23 cellular contexts compared by ENCODE assay signal in the genomic region with DNA sequence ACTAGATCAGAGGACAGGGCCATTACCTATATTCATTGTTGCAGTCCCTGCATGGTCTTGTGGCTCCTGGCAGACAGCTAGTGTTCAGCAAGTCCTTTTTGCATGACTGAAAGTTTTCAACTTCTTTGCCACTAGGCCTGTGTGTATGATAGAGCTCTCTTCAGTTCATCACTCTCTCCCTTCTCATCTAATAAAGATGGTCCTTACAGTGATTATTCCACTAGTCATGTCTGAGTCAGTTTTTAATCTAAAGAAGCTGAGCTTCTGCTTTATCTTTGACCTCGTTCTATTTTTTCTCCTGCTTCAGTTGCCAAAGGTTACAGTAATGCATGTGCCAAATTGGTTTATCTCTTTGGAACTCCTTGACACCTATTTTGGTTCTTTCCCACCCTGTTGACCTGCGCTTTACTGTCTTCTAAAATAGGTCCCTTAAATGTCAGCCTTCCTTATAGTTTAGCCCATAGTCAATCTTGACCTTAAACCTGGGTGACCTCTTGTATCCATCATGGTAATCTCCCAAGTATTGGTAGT. TPM values are rescaled to one million over a fixed set of nuclear protein-coding genes. Genes with fewer than 3 reads are reported as not detected.
"Had no signal": no experiment of that assay in that cellular context is flagged by ENCODE, and none has a peak within 500 bp of the region (broad histone marks: within the 10 kb centered on the region; RNA-seq: fewer than 3 reads in every experiment).

No MANE protein-coding gene starts in this region.

- H3K27ac ChIP-seq: dorsolateral prefrontal cortex, gastrocnemius medialis, neutrophil, pancreas, sigmoid colon, stomach, thyroid gland, vagina had no signal

- H3K9me3 Mint-ChIP-seq: mesothelial cell of epicardium; natural killer cell treated with Interleukin-12 subunit alpha and Interleukin-12 subunit beta and Interleukin-15 and Interleukin-18, amount 100 ng/mL, for 72 hours; neural crest cell; stimulated activated effector memory CD8-positive, alpha-beta T cell treated with anti-CD3 and anti-CD28 coated beads, Interleukin-12 subunit alpha, Interleukin-12 subunit beta, amount 100 ng/mL, for 72 hours had no signal

- ATAC-seq: gastrocnemius medialis; mucosa of descending colon; natural killer cell treated with Interleukin-12 subunit alpha and Interleukin-12 subunit beta and Interleukin-15 and Interleukin-18, amount 100 ng/mL, for 72 hours; pancreas; stimulated activated effector memory CD8-positive, alpha-beta T cell treated with anti-CD3 and anti-CD28 coated beads, Interleukin-12 subunit alpha, Interleukin-12 subunit beta, amount 100 ng/mL, for 72 hours had no signal

- H3K36me3 ChIP-seq: gastrocnemius medialis, neutrophil, pancreas, sigmoid colon, stomach, thyroid gland, vagina had no signal

- H3K4me3 ChIP-seq: dorsolateral prefrontal cortex, gastrocnemius medialis, mucosa of descending colon, pancreas, sigmoid colon, stomach, thyroid gland, vagina had no signal

- H3K4me3 Mint-ChIP-seq: mesothelial cell of epicardium; naive B cell; natural killer cell treated with Interleukin-12 subunit alpha and Interleukin-12 subunit beta and Interleukin-15 and Interleukin-18, amount 100 ng/mL, for 72 hours; neural crest cell; stimulated activated effector memory CD8-positive, alpha-beta T cell treated with anti-CD3 and anti-CD28 coated beads, Interleukin-12 subunit alpha, Interleukin-12 subunit beta, amount 100 ng/mL, for 72 hours had no signal

- H3K4me1 ChIP-seq: gastrocnemius medialis, sigmoid colon had no signal

- H3K27me3 ChIP-seq: dorsolateral prefrontal cortex, pancreas, thyroid gland, vagina had no signal

- H3K9me3 ChIP-seq: gastrocnemius medialis, mucosa of descending colon, neutrophil, pancreas, sigmoid colon, stomach, thyroid gland, vagina had no signal

- H3K27ac Mint-ChIP-seq: mesothelial cell of epicardium; naive B cell; natural killer cell treated with Interleukin-12 subunit alpha and Interleukin-12 subunit beta and Interleukin-15 and Interleukin-18, amount 100 ng/mL, for 72 hours; stimulated activated effector memory CD8-positive, alpha-beta T cell treated with anti-CD3 and anti-CD28 coated beads, Interleukin-12 subunit alpha, Interleukin-12 subunit beta, amount 100 ng/mL, for 72 hours had no signal

- H3K36me3 Mint-ChIP-seq: naive B cell; stimulated activated effector memory CD8-positive, alpha-beta T cell treated with anti-CD3 and anti-CD28 coated beads, Interleukin-12 subunit alpha, Interleukin-12 subunit beta, amount 100 ng/mL, for 72 hours had no signal

- DNase-seq: dorsolateral prefrontal cortex; effector CD4-positive, alpha-beta T cell; gastrocnemius medialis; head of caudate nucleus; hippocampal formation; mesenchymal stem cell; mucosa of descending colon; naive B cell; pancreas; retina; sigmoid colon; stimulated activated CD4-positive, alpha-beta T cell treated with anti-CD3 and anti-CD28 coated beads, Interleukin-2, amount 100 ng/mL, for 24 hours; stimulated activated CD4-positive, alpha-beta T cell treated with anti-CD3 and anti-CD28 coated beads, Interleukin-4, amount 100 ng/mL, for 24 hours; stimulated activated naive CD4-positive, alpha-beta T cell treated with Interleukin-2 at 50 U/mL for 16 hours; stomach; thyroid gland; trophoblast cell had no signal

RNA-seq across cellular contexts. Expression of a gene that starts 6.4 kb away (rescaled TPM):
- total RNA-seq: natural killer cell treated with Interleukin-12 subunit alpha and Interleukin-12 subunit beta and Interleukin-15 and Interleukin-18, amount 100 ng/mL, for 72 hours had no signal
